Comparison of ENCODE assay signal across 15 cellular contexts in the genomic region with DNA sequence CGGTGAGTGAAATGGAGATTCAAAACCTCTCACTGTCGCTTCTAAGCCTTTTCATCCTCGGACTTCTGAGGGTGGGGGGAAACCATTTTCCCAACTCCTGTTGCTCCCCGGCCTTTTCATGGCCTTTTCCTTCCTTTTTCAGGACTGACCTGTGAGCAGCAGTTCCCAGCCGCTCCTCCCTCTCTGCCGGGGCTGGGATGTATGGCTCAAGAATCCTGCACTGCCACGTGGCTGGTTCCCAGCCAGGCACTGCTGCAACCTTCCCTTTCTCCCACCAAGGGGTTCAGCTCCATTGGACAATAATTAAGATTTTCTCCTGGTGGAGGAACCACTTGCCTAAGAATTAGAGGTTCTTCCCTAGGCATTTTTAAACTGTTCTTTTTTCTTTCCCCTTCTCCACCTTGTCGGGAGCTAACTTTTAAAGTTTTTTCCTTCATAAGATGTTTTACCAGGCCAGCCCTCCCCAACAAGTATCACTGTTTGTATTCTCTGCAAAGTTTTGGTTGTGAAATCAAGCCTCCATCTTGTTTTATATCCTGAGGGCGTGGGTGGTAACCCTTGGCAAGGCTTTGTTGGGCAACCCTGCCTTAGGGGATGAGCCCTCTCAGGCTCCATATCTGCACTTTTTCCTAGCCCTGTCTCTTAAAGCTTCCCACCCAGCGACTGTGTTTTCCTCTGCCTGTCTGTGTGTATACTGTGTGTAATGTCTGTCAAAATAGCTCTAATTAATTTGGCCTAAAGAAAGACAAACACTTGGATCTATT.
DNase-seq lines count a peak whose midpoint lies in the region; ATAC-seq and TF ChIP-seq lines count a peak whose summit lies in the region.
"Had no signal": no experiment of that assay in that cellular context is flagged by ENCODE, and none has a peak within 500 bp of the region (broad histone marks: within the 10 kb centered on the region; RNA-seq: fewer than 3 reads in every experiment).

No MANE protein-coding gene starts in this region.

- H3K9me3 Mint-ChIP-seq in WTC11, result peaks cover 33% of the 10 kb centered on the region
- H3K9me3 Mint-ChIP-seq in activated CD4-positive, alpha-beta memory T cell treated with anti-CD3 and anti-CD28 coated beads for 36 hours, result peaks cover 14% of the 10 kb centered on the region

- no TSS peak for BruUV-seq in OCI-LY7 (replicated peaks; lab: Mats Ljungman, UMichigan)

- H3K9me2 ChIP-seq in OCI-LY7 (ENCODE audit: insufficient read depth, low read length), result no peaks in the 10 kb centered on the region

- H4K20me1 ChIP-seq in OCI-LY7 (ENCODE audit: insufficient read depth, low read length), result no peaks in the 10 kb centered on the region

- H3K27ac Mint-ChIP-seq in WTC11, result no peak overlapping the region
- no peak overlapping the region for H3K27ac Mint-ChIP-seq in activated CD4-positive, alpha-beta memory T cell treated with anti-CD3 and anti-CD28 coated beads for 36 hours

- no peak overlapping the region for H2AFZ ChIP-seq in OCI-LY7 (ENCODE audit: low read length)

- no peaks in the 10 kb centered on the region for H3K27me3 Mint-ChIP-seq in WTC11 (ENCODE audit: low read depth)
- no peaks in the 10 kb centered on the region for H3K27me3 Mint-ChIP-seq in activated CD4-positive, alpha-beta memory T cell treated with anti-CD3 and anti-CD28 coated beads for 36 hours

- H3K9me3 ChIP-seq in OCI-LY7 (ENCODE audit: low read length), result peaks cover 7% of the 10 kb centered on the region; the same call in 1 of the 2 replicates
- H3K9me3 ChIP-seq: BE2C had no signal

- H3K4me3 ChIP-seq in NB4 (ENCODE audit: low read depth, low read length), result no peak overlapping the region
- no peak overlapping the region for H3K4me3 ChIP-seq in OCI-LY7 (ENCODE audit: low read depth, low read length, poor library complexity, severe bottlenecking)

- peaks cover 24% of the 10 kb centered on the region for H3K36me3 Mint-ChIP-seq in WTC11
- no peaks in the 10 kb centered on the region for H3K36me3 Mint-ChIP-seq in activated CD4-positive, alpha-beta memory T cell treated with anti-CD3 and anti-CD28 coated beads for 36 hours
- H3K36me3 Mint-ChIP-seq: CD8-positive, alpha-beta memory T cell had no signal

- H3K4me2 ChIP-seq in OCI-LY7 (ENCODE audit: low read length), result no peak overlapping the region

- peaks cover 11% of the 10 kb centered on the region for H3K4me1 Mint-ChIP-seq in WTC11
- no peaks in the 10 kb centered on the region for H3K4me1 Mint-ChIP-seq in activated CD4-positive, alpha-beta memory T cell treated with anti-CD3 and anti-CD28 coated beads for 36 hours (ENCODE audit: low read depth)
- H3K4me1 Mint-ChIP-seq: CD8-positive, alpha-beta memory T cell had no signal

- peak; percentile 63 for ATAC-seq in WTC11
- ATAC-seq: HepG2, PC-3 had no signal

- H3K27ac ChIP-seq in OCI-LY7 (ENCODE audit: low read depth, low read length, poor library complexity, severe bottlenecking), result no peak overlapping the region

- DNase-seq in NB4 (ENCODE audit: low read depth) (peak; percentile 9), WTC11 (ENCODE audit: low spot score) (peak; percentile 15), iPS-NIHi11 (ENCODE audit: low spot score) (peak; percentile 10), renal cortical epithelial cell (ENCODE audit: low read depth) (peak; percentile 46), OCI-LY7 (ENCODE audit: low spot score) (no peak)
- DNase-seq in stimulated activated naive CD4-positive, alpha-beta T cell treated with Interleukin-2 at 50 U/mL for 16 hours (lab: John Stamatoyannopoulos, UW), result no peak
- no peak for DNase-seq in activated CD4-positive, alpha-beta memory T cell treated with anti-CD3 and anti-CD28 coated beads for 36 hours
- DNase-seq: BE2C; CD8-positive, alpha-beta memory T cell; NCI-H1417 treated with DMSO at 0.1 percent for 48 hours; NCI-H2029; NCI-H2171 treated with DMSO at 0.1 percent for 48 hours; NCI-H524; PC-3 had no signal

- no peaks in the 10 kb centered on the region for H3K79me2 ChIP-seq in OCI-LY7 (ENCODE audit: insufficient read depth, low read depth, low read length)

- H3K4me1 ChIP-seq in OCI-LY7 (ENCODE audit: insufficient read depth, low read length, poor library complexity, severe bottlenecking), result peaks cover 5% of the 10 kb centered on the region
- H3K4me1 ChIP-seq: BE2C had no signal

- CTCF ChIA-PET in WTC11 (lab: Charles Lee), result no interaction called here
- CTCF ChIA-PET in activated CD4-positive, alpha-beta memory T cell treated with anti-CD3 and anti-CD28 coated beads for 36 hours (lab: Charles Lee), result no interaction called here
- CTCF ChIA-PET in OCI-LY7 (lab: Charles Lee; ENCODE audit: unreplicated experiment), result no interaction called here

- no peak overlapping the region for H3K4me3 Mint-ChIP-seq in WTC11
- no peak overlapping the region for H3K4me3 Mint-ChIP-seq in activated CD4-positive, alpha-beta memory T cell treated with anti-CD3 and anti-CD28 coated beads for 36 hours
- H3K4me3 Mint-ChIP-seq: CD8-positive, alpha-beta memory T cell had no signal

- no peak for TF ChIP-seq POLR2A in NB4 (IDR thresholded peaks at IDR 0.05; ENCODE audit: extremely low read depth, insufficient read length)

- POLR2A ChIA-PET in WTC11 (lab: Charles Lee) (no interaction called here), OCI-LY7 (lab: Charles Lee) (interaction anchor here (0.5 to 1.1 kb wide), 3 partner anchors 70 to 1550 kb away, joined by 4 read pairs; no protein-coding TSS in a partner anchor)
- POLR2A ChIA-PET in activated CD4-positive, alpha-beta memory T cell treated with anti-CD3 and anti-CD28 coated beads for 36 hours (lab: Charles Lee), result no interaction called here

- intact Hi-C loops in activated CD4-positive, alpha-beta memory T cell treated with anti-CD3 and anti-CD28 coated beads for 36 hours (cut with micrococcal nuclease), result no loop called here
- intact Hi-C loops in OCI-LY7 (cut with micrococcal nuclease; ENCODE audit: unreplicated experiment), result no loop called here

- TF ChIP-seq CTCF in NB4 (IDR thresholded peaks at IDR 0.05; ENCODE audit: low read depth, low read length) (no peak), WTC11 (IDR thresholded peaks at IDR 0.05) (no peak), OCI-LY7 (conservative IDR thresholded peaks at IDR 0.05; ENCODE audit: low read length) (no peak)

- no peaks in the 10 kb centered on the region; the same call in 1 of the 2 replicates for H3K36me3 ChIP-seq in OCI-LY7 (ENCODE audit: insufficient read depth, low read length)
- H3K36me3 ChIP-seq: BE2C had no signal

TF ChIP-seq in WTC11, 78 proteins besides CTCF, POLR2A, EP300 and RAD21 (continues in another document):
- TF ChIP-seq ESRRA (CRISPR knock-in tag; IDR thresholded peaks at IDR 0.05; ENCODE audit: borderline replicate concordance) (no peak), STAT6 (CRISPR knock-in tag; conservative IDR thresholded peaks at IDR 0.05; ENCODE audit: low read depth) (no peak), GRHL2 (CRISPR knock-in tag; IDR thresholded peaks at IDR 0.05; ENCODE audit: insufficient replicate concordance, severe bottlenecking) (no peak), ZNF219 (CRISPR knock-in tag; IDR thresholded peaks at IDR 0.05; ENCODE audit: borderline replicate concordance) (no peak), PRRX2 (CRISPR knock-in tag; IDR thresholded peaks at IDR 0.05) (no peak), ETV6 (CRISPR knock-in tag; IDR thresholded peaks at IDR 0.05) (no peak), ZNF416 (CRISPR knock-in tag; IDR thresholded peaks at IDR 0.05) (no peak), OVOL2 (CRISPR knock-in tag; IDR thresholded peaks at IDR 0.05; ENCODE audit: borderline replicate concordance) (no peak)
- TF ChIP-seq, protein P1, sequence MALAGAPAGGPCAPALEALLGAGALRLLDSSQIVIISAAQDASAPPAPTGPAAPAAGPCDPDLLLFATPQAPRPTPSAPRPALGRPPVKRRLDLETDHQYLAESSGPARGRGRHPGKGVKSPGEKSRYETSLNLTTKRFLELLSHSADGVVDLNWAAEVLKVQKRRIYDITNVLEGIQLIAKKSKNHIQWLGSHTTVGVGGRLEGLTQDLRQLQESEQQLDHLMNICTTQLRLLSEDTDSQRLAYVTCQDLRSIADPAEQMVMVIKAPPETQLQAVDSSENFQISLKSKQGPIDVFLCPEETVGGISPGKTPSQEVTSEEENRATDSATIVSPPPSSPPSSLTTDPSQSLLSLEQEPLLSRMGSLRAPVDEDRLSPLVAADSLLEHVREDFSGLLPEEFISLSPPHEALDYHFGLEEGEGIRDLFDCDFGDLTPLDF (CRISPR knock-in tag; IDR thresholded peaks at IDR 0.05), result no peak

Comparison
In these comparisons a context has a peak if more than half of its experiments do, and no peak if none do; other contexts are left out.
1. DNase-seq: peak in NB4 (single experiment), WTC11 (single experiment), iPS-NIHi11 (single experiment) and renal cortical epithelial cell (single experiment); none in stimulated activated naive CD4-positive, alpha-beta T cell treated with Interleukin-2 at 50 U/mL for 16 hours (single experiment), activated CD4-positive, alpha-beta memory T cell treated with anti-CD3 and anti-CD28 coated beads for 36 hours (single experiment) and OCI-LY7 (single experiment).